1 cellular context compared by ENCODE assay signal in the genomic region with DNA sequence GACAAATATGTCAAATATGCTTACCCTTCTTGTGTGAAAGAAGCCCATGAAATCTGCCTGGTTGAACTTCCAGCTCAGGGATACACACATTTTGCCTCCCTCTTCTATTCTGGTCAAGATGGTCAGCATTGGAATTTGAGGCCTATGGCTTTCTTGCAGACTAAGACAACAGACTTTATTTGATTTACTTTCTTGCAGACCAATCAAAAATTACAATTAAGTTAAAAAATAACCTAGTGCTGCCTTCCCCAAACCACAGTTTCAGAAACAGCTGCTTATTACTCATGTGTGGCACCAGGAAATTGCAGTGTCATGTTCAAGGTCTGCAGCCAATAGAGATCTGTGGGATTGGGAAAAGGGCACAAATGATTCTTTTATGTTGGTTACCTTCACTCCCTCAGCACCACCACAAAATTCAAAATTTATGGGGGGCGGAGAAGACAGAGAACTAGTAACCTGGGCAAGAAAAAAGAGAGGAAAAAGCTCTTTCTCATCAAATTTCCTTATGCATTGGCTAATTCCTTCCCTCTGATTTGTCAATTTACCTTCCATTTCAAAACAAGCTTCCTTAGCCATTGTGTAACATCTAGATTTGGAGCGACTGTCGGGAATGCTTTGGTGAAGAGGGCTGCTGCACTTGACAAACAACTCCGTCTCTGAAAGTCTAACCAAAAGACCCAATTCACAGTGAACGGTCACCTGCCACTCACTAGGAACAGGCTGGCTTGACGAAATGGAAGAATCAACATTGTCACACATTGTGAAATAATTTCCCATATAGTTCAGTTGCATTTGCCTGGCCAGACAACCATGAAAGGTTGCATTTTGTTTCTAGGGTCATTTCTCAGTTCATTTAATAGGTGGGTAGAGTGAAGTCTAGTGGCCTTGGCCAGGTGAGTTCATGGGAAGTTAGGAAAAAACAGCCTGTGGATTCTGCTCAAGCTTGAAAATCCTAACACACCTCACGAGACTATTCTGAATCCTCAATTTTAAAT.
TF ChIP-seq lines count a peak whose summit lies in the region.

No MANE protein-coding gene starts in this region.

TF ChIP-seq in HepG2, 621 proteins besides CTCF, POLR2A, EP300 and RAD21 (continued from another document and continues in another):
- TF ChIP-seq, protein P1, sequence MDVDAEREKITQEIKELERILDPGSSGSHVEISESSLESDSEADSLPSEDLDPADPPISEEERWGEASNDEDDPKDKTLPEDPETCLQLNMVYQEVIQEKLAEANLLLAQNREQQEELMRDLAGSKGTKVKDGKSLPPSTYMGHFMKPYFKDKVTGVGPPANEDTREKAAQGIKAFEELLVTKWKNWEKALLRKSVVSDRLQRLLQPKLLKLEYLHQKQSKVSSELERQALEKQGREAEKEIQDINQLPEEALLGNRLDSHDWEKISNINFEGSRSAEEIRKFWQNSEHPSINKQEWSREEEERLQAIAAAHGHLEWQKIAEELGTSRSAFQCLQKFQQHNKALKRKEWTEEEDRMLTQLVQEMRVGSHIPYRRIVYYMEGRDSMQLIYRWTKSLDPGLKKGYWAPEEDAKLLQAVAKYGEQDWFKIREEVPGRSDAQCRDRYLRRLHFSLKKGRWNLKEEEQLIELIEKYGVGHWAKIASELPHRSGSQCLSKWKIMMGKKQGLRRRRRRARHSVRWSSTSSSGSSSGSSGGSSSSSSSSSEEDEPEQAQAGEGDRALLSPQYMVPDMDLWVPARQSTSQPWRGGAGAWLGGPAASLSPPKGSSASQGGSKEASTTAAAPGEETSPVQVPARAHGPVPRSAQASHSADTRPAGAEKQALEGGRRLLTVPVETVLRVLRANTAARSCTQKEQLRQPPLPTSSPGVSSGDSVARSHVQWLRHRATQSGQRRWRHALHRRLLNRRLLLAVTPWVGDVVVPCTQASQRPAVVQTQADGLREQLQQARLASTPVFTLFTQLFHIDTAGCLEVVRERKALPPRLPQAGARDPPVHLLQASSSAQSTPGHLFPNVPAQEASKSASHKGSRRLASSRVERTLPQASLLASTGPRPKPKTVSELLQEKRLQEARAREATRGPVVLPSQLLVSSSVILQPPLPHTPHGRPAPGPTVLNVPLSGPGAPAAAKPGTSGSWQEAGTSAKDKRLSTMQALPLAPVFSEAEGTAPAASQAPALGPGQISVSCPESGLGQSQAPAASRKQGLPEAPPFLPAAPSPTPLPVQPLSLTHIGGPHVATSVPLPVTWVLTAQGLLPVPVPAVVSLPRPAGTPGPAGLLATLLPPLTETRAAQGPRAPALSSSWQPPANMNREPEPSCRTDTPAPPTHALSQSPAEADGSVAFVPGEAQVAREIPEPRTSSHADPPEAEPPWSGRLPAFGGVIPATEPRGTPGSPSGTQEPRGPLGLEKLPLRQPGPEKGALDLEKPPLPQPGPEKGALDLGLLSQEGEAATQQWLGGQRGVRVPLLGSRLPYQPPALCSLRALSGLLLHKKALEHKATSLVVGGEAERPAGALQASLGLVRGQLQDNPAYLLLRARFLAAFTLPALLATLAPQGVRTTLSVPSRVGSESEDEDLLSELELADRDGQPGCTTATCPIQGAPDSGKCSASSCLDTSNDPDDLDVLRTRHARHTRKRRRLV (CRISPR knock-in tag; IDR thresholded peaks at IDR 0.05) = no peak
- TF ChIP-seq NFYC (CRISPR knock-in tag; IDR thresholded peaks at IDR 0.05) = 0 out of 2 replicates have a peak, but pooled peaks have one; percentile 54
- TF ChIP-seq SP1 (IDR thresholded peaks at IDR 0.05) = no peak
- no peak; the same call in 1 of the 2 replicates for TF ChIP-seq SP1 (CRISPR knock-in tag; IDR thresholded peaks at IDR 0.05)
- TF ChIP-seq, protein P2, sequence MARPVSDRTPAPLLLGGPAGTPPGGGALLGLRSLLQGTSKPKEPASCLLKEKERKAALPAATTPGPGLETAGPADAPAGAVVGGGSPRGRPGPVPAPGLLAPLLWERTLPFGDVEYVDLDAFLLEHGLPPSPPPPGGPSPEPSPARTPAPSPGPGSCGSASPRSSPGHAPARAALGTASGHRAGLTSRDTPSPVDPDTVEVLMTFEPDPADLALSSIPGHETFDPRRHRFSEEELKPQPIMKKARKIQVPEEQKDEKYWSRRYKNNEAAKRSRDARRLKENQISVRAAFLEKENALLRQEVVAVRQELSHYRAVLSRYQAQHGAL (CRISPR knock-in tag; IDR thresholded peaks at IDR 0.05; ENCODE audit: not compliant biosample characterization) = no peak
- TF ChIP-seq ZNF703 (CRISPR knock-in tag; IDR thresholded peaks at IDR 0.05; ENCODE audit: borderline replicate concordance) = peak; percentile 80; the same call in 1 of the 2 replicates
- TF ChIP-seq NFYB (CRISPR knock-in tag; IDR thresholded peaks at IDR 0.05) = peak; percentile 40
- no peak for TF ChIP-seq ZNF263 (CRISPR knock-in tag; IDR thresholded peaks at IDR 0.05)
- peak; percentile 61 for TF ChIP-seq MEIS1 (CRISPR knock-in tag; IDR thresholded peaks at IDR 0.05; ENCODE audit: borderline replicate concordance)
- peak; percentile 86 for TF ChIP-seq ARNT2 (CRISPR knock-in tag; IDR thresholded peaks at IDR 0.05; ENCODE audit: low read depth)
- TF ChIP-seq, protein P3, sequence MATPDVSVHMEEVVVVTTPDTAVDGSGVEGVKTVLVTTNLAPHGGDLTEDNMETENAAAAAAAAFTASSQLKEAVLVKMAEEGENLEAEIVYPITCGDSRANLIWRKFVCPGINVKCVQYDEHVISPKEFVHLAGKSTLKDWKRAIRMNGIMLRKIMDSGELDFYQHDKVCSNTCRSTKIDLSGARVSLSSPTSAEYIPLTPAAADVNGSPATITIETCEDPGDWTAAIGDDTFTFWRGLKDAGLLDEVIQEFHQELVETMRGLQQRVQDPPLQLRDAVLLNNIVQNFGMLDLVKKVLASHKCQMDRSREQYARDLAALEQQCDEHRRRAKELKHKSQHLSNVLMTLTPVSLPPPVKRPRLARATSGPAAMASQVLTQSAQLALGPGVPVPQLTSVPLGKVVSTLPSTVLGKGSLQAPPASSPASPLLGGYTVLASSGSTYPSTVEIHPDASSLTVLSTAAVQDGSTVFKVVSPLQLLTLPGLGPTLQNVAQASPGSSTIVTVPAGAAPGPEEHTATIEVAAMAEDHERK (CRISPR knock-in tag; IDR thresholded peaks at IDR 0.05; ENCODE audit: low read depth) = no peak; the same call in 1 of the 2 replicates
- TF ChIP-seq, protein P4, sequence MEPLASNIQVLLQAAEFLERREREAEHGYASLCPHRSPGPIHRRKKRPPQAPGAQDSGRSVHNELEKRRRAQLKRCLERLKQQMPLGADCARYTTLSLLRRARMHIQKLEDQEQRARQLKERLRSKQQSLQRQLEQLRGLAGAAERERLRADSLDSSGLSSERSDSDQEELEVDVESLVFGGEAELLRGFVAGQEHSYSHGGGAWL (CRISPR knock-in tag; IDR thresholded peaks at IDR 0.05) = peak; percentile 56; the same call in 1 of the 2 replicates
- TF ChIP-seq NFATC3 (CRISPR knock-in tag; IDR thresholded peaks at IDR 0.05) = peak; percentile 100
- TF ChIP-seq, protein P5, sequence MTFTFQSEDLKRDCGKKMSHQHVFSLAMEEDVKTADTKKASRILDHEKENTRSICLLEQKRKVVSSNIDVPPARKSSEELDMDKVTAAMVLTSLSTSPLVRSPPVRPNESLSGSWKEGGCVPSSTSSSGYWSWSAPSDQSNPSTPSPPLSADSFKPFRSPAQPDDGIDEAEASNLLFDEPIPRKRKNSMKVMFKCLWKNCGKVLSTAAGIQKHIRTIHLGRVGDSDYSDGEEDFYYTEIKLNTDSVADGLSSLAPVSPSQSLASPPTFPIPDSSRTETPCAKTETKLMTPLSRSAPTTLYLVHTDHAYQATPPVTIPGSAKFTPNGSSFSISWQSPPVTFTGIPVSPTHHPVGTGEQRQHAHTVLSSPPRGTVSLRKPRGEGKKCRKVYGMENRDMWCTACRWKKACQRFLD (CRISPR knock-in tag; IDR thresholded peaks at IDR 0.05; ENCODE audit: borderline replicate concordance) = no peak
- TF ChIP-seq, protein P6, sequence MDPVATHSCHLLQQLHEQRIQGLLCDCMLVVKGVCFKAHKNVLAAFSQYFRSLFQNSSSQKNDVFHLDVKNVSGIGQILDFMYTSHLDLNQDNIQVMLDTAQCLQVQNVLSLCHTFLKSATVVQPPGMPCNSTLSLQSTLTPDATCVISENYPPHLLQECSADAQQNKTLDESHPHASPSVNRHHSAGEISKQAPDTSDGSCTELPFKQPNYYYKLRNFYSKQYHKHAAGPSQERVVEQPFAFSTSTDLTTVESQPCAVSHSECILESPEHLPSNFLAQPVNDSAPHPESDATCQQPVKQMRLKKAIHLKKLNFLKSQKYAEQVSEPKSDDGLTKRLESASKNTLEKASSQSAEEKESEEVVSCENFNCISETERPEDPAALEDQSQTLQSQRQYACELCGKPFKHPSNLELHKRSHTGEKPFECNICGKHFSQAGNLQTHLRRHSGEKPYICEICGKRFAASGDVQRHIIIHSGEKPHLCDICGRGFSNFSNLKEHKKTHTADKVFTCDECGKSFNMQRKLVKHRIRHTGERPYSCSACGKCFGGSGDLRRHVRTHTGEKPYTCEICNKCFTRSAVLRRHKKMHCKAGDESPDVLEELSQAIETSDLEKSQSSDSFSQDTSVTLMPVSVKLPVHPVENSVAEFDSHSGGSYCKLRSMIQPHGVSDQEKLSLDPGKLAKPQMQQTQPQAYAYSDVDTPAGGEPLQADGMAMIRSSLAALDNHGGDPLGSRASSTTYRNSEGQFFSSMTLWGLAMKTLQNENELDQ (CRISPR knock-in tag; IDR thresholded peaks at IDR 0.05; ENCODE audit: borderline replicate concordance) = peak; percentile 42; the same call in 1 of the 2 replicates
- peak; percentile 26; the same call in 1 of the 2 replicates for TF ChIP-seq ZFX (CRISPR knock-in tag; IDR thresholded peaks at IDR 0.05; ENCODE audit: low read depth)
- TF ChIP-seq JUND (CRISPR knock-in tag; IDR thresholded peaks at IDR 0.05) = peak; percentile 81
- no peak for TF ChIP-seq ZNF326 (CRISPR knock-in tag; IDR thresholded peaks at IDR 0.05; ENCODE audit: borderline replicate concordance)
- TF ChIP-seq HMG20A (CRISPR knock-in tag; IDR thresholded peaks at IDR 0.05; ENCODE audit: borderline replicate concordance) = peak; percentile 92
- peak; percentile 85 for TF ChIP-seq NR2F6 (IDR thresholded peaks at IDR 0.05)
- TF ChIP-seq NR2F6 (CRISPR knock-in tag; IDR thresholded peaks at IDR 0.05) = peak; percentile 93
- no peak for TF ChIP-seq ZNF550 (CRISPR knock-in tag; IDR thresholded peaks at IDR 0.05; ENCODE audit: borderline replicate concordance)
- TF ChIP-seq ZNF501 (CRISPR knock-in tag; IDR thresholded peaks at IDR 0.05) = peak; percentile 87
- TF ChIP-seq KMT2B (CRISPR knock-in tag; IDR thresholded peaks at IDR 0.05) = peak; percentile 72
- TF ChIP-seq, protein P7, sequence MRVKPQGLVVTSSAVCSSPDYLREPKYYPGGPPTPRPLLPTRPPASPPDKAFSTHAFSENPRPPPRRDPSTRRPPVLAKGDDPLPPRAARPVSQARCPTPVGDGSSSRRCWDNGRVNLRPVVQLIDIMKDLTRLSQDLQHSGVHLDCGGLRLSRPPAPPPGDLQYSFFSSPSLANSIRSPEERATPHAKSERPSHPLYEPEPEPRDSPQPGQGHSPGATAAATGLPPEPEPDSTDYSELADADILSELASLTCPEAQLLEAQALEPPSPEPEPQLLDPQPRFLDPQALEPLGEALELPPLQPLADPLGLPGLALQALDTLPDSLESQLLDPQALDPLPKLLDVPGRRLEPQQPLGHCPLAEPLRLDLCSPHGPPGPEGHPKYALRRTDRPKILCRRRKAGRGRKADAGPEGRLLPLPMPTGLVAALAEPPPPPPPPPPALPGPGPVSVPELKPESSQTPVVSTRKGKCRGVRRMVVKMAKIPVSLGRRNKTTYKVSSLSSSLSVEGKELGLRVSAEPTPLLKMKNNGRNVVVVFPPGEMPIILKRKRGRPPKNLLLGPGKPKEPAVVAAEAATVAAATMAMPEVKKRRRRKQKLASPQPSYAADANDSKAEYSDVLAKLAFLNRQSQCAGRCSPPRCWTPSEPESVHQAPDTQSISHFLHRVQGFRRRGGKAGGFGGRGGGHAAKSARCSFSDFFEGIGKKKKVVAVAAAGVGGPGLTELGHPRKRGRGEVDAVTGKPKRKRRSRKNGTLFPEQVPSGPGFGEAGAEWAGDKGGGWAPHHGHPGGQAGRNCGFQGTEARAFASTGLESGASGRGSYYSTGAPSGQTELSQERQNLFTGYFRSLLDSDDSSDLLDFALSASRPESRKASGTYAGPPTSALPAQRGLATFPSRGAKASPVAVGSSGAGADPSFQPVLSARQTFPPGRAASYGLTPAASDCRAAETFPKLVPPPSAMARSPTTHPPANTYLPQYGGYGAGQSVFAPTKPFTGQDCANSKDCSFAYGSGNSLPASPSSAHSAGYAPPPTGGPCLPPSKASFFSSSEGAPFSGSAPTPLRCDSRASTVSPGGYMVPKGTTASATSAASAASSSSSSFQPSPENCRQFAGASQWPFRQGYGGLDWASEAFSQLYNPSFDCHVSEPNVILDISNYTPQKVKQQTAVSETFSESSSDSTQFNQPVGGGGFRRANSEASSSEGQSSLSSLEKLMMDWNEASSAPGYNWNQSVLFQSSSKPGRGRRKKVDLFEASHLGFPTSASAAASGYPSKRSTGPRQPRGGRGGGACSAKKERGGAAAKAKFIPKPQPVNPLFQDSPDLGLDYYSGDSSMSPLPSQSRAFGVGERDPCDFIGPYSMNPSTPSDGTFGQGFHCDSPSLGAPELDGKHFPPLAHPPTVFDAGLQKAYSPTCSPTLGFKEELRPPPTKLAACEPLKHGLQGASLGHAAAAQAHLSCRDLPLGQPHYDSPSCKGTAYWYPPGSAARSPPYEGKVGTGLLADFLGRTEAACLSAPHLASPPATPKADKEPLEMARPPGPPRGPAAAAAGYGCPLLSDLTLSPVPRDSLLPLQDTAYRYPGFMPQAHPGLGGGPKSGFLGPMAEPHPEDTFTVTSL (CRISPR knock-in tag; IDR thresholded peaks at IDR 0.05; ENCODE audit: borderline replicate concordance) = peak; percentile 81; the same call in 1 of the 2 replicates
- TF ChIP-seq NKX3-1 (CRISPR knock-in tag; IDR thresholded peaks at IDR 0.05) = peak; percentile 91
- TF ChIP-seq ZNF569 (CRISPR knock-in tag; IDR thresholded peaks at IDR 0.05; ENCODE audit: borderline replicate concordance) = no peak; the same call in 1 of the 2 replicates
- TF ChIP-seq PHF5A (CRISPR knock-in tag; IDR thresholded peaks at IDR 0.05; ENCODE audit: low read depth, unreplicated experiment) = peak; percentile 86
- 0 out of 2 replicates have a peak, but pooled peaks have one; percentile 55 for TF ChIP-seq ZNF564 (CRISPR knock-in tag; IDR thresholded peaks at IDR 0.05)
- peak; percentile 99 for TF ChIP-seq ZNF724P (CRISPR knock-in tag; IDR thresholded peaks at IDR 0.05; ENCODE audit: borderline replicate concordance)
- TF ChIP-seq ZBTB20 (CRISPR knock-in tag; IDR thresholded peaks at IDR 0.05; ENCODE audit: borderline replicate concordance, low read depth) = peak; percentile 95; the same call in 1 of the 2 replicates
- TF ChIP-seq, protein P8, sequence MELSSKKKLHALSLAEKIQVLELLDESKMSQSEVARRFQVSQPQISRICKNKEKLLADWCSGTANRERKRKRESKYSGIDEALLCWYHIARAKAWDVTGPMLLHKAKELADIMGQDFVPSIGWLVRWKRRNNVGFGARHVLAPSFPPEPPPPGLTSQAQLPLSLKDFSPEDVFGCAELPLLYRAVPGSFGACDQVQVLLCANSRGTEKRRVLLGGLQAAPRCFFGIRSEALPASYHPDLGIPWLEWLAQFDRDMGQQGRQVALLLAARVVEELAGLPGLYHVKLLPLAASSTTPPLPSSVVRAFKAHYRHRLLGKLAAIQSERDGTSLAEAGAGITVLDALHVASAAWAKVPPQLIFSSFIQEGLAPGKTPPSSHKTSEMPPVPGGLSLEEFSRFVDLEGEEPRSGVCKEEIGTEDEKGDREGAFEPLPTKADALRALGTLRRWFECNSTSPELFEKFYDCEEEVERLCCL (CRISPR knock-in tag; IDR thresholded peaks at IDR 0.05; ENCODE audit: borderline replicate concordance) = no peak
- TF ChIP-seq MAZ (IDR thresholded peaks at IDR 0.05; ENCODE audit: borderline replicate concordance, low read depth, low read length) = no peak
- peak; percentile 67 for TF ChIP-seq MAZ (CRISPR knock-in tag; IDR thresholded peaks at IDR 0.05; ENCODE audit: low read depth)
- peak; percentile 66; the same call in 1 of the 2 replicates for TF ChIP-seq HOXD1 (CRISPR knock-in tag; IDR thresholded peaks at IDR 0.05)
- TF ChIP-seq RORA (CRISPR knock-in tag; IDR thresholded peaks at IDR 0.05) = peak; percentile 90; the same call in 1 of the 2 replicates
- TF ChIP-seq ZNF484 (CRISPR knock-in tag; IDR thresholded peaks at IDR 0.05; ENCODE audit: borderline replicate concordance, low read depth) = no peak
